9 cellular contexts compared by ENCODE assay signal in the genomic region with DNA sequence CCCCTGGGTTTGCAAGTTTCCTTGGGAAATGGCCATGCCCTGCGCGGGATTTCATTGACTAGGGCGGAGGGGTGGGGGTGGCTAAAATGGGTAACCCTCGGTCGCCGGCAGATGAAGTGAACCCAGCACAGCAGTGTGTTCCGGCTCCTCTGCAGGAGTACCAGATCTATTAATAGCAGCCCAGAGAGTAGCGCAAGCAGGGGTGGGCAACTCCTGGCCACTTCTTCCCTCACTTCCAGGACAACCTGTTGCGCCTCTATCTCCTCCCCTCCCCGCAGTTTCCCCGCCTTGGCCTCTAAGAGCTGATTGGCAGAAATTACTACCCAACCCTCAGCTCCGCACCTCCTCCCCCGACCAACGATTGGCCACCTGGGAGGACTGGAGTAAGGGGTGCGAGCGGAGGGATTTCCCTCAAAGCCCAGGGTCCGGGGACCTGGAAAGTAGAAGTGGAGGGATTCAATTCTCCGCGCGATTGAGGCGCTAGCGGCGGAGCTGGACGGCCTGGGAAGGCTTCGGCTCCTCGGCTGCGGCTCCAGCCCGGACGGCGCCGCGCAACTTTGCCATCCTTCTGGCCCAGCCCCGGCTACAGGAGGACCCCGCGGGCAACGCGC. TPM values are rescaled to one million over a fixed set of nuclear protein-coding genes. Genes with fewer than 3 reads are reported as not detected.
A peak's percentile ranks its signal among the peaks of the same experiment; 100 is the strongest.
DNase-seq lines count a peak whose midpoint lies in the region; ATAC-seq and TF ChIP-seq lines count a peak whose summit lies in the region.
"Had no signal": no experiment of that assay in that cellular context is flagged by ENCODE, and none has a peak within 500 bp of the region (broad histone marks: within the 10 kb centered on the region; RNA-seq: fewer than 3 reads in every experiment).

A gene with protein sequence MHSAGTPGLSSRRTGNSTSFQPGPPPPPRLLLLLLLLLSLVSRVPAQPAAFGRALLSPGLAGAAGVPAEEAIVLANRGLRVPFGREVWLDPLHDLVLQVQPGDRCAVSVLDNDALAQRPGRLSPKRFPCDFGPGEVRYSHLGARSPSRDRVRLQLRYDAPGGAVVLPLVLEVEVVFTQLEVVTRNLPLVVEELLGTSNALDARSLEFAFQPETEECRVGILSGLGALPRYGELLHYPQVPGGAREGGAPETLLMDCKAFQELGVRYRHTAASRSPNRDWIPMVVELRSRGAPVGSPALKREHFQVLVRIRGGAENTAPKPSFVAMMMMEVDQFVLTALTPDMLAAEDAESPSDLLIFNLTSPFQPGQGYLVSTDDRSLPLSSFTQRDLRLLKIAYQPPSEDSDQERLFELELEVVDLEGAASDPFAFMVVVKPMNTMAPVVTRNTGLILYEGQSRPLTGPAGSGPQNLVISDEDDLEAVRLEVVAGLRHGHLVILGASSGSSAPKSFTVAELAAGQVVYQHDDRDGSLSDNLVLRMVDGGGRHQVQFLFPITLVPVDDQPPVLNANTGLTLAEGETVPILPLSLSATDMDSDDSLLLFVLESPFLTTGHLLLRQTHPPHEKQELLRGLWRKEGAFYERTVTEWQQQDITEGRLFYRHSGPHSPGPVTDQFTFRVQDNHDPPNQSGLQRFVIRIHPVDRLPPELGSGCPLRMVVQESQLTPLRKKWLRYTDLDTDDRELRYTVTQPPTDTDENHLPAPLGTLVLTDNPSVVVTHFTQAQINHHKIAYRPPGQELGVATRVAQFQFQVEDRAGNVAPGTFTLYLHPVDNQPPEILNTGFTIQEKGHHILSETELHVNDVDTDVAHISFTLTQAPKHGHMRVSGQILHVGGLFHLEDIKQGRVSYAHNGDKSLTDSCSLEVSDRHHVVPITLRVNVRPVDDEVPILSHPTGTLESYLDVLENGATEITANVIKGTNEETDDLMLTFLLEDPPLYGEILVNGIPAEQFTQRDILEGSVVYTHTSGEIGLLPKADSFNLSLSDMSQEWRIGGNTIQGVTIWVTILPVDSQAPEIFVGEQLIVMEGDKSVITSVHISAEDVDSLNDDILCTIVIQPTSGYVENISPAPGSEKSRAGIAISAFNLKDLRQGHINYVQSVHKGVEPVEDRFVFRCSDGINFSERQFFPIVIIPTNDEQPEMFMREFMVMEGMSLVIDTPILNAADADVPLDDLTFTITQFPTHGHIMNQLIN (N-terminal part only) (plus strand): TSS at position 443 of the 611 bp plus-strand sequence. CDS start 268 bp downstream, outside the sequence.

- H3K27ac ChIP-seq in Panc1 (ENCODE audit: low read length) (no peak within 1 kb of the TSS), neural cell (ENCODE audit: low read length) (no peak within 1 kb of the TSS)
- H3K27ac ChIP-seq in CD8-positive, alpha-beta memory T cell (ENCODE audit: low read depth, low read length): no peak within 1 kb of the TSS

- H3K36me3 ChIP-seq in Panc1 (ENCODE audit: control insufficient read depth, insufficient read depth, low read length) (no peaks in the 10 kb centered on the region), neural cell (ENCODE audit: insufficient read depth, low read length) (no peaks in the 10 kb centered on the region)
- no peaks in the 10 kb centered on the region for H3K36me3 ChIP-seq in CD8-positive, alpha-beta memory T cell (ENCODE audit: insufficient read depth, low read length)

- no peak for ATAC-seq in activated naive CD8-positive, alpha-beta T cell treated with anti-CD3 and anti-CD28 coated beads, Interleukin-2, amount 50 U/mL, for 24 hours
- peak; percentile 91 for ATAC-seq in Panc1

- no peaks in the 10 kb centered on the region; the same call in 1 of the 2 replicates for H3K4me1 ChIP-seq in Panc1 (ENCODE audit: control insufficient read depth, insufficient read depth, low read length)
- H3K4me1 ChIP-seq in CD8-positive, alpha-beta memory T cell (ENCODE audit: insufficient read depth, low read length): no peaks in the 10 kb centered on the region

- no peaks in the 10 kb centered on the region for H4K20me1 ChIP-seq in neural cell (ENCODE audit: insufficient read depth)

- CTCF ChIA-PET in Panc1 (lab: Charles Lee): interaction anchor here (0.6 kb wide), 1 partner anchor 232 kb away, joined by 4 read pairs; no protein-coding TSS in a partner anchor
- CTCF ChIA-PET in CD8-positive, alpha-beta memory T cell (lab: Charles Lee): no interaction called here

- TF ChIP-seq RAD21 in neural cell (conservative IDR thresholded peaks at IDR 0.05): no peak

- H3K27me3 ChIP-seq in Panc1 (ENCODE audit: control insufficient read depth, insufficient read depth, low read length): peaks cover 7% of the 10 kb centered on the region; the same call in 1 of the 2 replicates
- H3K27me3 ChIP-seq in neural cell (ENCODE audit: insufficient read depth, low read depth, low read length): peaks cover 30% of the 10 kb centered on the region
- H3K27me3 ChIP-seq in CD8-positive, alpha-beta memory T cell (ENCODE audit: insufficient read depth, low read length, poor library complexity, severe bottlenecking): no peaks in the 10 kb centered on the region

- POLR2A ChIA-PET in Panc1 (lab: Charles Lee): no interaction called here
- POLR2A ChIA-PET in CD8-positive, alpha-beta memory T cell (lab: Charles Lee): no interaction called here

- TF ChIP-seq CTCF in Panc1 (IDR thresholded peaks at IDR 0.05) (no peak), fibroblast of the aortic adventitia (IDR thresholded peaks at IDR 0.05; ENCODE audit: insufficient read depth, low read length) (no peak), neural cell (IDR thresholded peaks at IDR 0.05; ENCODE audit: poor library complexity, severe bottlenecking) (no peak)

- H3K9me2 ChIP-seq in neural cell (ENCODE audit: insufficient read depth, low read length): no peaks in the 10 kb centered on the region

- H3K4me2 ChIP-seq in neural cell (ENCODE audit: low read length): peak within 1 kb of the TSS; percentile 88

- H3K27me3 Mint-ChIP-seq in activated naive CD8-positive, alpha-beta T cell treated with anti-CD3 and anti-CD28 coated beads for 36 hours: peaks cover 33% of the 10 kb centered on the region
- H3K27me3 Mint-ChIP-seq in activated naive CD8-positive, alpha-beta T cell treated with anti-CD3 and anti-CD28 coated beads, Interleukin-2, amount 50 U/mL, for 24 hours: peaks cover 24% of the 10 kb centered on the region
- peaks cover 9 to 19% of the 10 kb centered on the region in 2 donors for H3K27me3 Mint-ChIP-seq in CD8-positive, alpha-beta memory T cell

- no peak within 1 kb of the TSS for H3K27ac Mint-ChIP-seq in activated naive CD8-positive, alpha-beta T cell treated with anti-CD3 and anti-CD28 coated beads for 36 hours
- no peak within 1 kb of the TSS for H3K27ac Mint-ChIP-seq in activated naive CD8-positive, alpha-beta T cell treated with anti-CD3 and anti-CD28 coated beads, Interleukin-2, amount 50 U/mL, for 24 hours
- H3K27ac Mint-ChIP-seq in CD8-positive, alpha-beta memory T cell: no peak within 1 kb of the TSS
- H3K27ac Mint-ChIP-seq: CD4-positive, CD25-positive, alpha-beta regulatory T cell had no signal

- H3K9me3 ChIP-seq in Panc1 (ENCODE audit: control insufficient read depth, insufficient read depth, low read depth, low read length) (no peaks in the 10 kb centered on the region), neural cell (ENCODE audit: low read length) (no peaks in the 10 kb centered on the region)
- H3K9me3 ChIP-seq in CD8-positive, alpha-beta memory T cell (ENCODE audit: low read length): no peaks in the 10 kb centered on the region

- no peaks in the 10 kb centered on the region for H3K79me2 ChIP-seq in neural cell (replicated peaks; ENCODE audit: insufficient read depth, low read length)

- H3K9ac ChIP-seq in neural cell (ENCODE audit: low read length): peak within 1 kb of the TSS; percentile 29

- DNase-seq in activated naive CD8-positive, alpha-beta T cell treated with anti-CD3 and anti-CD28 coated beads for 36 hours: no peak
- DNase-seq in activated naive CD8-positive, alpha-beta T cell treated with anti-CD3 and anti-CD28 coated beads, Interleukin-2, amount 50 U/mL, for 24 hours: no peak
- DNase-seq in Panc1 (ENCODE audit: low read depth, low spot score): no peak
- no peak for DNase-seq in fibroblast of the aortic adventitia (ENCODE audit: low read depth)
- DNase-seq in CD8-positive, alpha-beta memory T cell: no peak
- no peak for DNase-seq in OCI-M1 (lab: John Stamatoyannopoulos, UW)
- no peak for DNase-seq in posterior vena cava (ENCODE audit: low spot score)
- DNase-seq: CD4-positive, CD25-positive, alpha-beta regulatory T cell had no signal

- H3K9me3 Mint-ChIP-seq in activated naive CD8-positive, alpha-beta T cell treated with anti-CD3 and anti-CD28 coated beads for 36 hours: no peaks in the 10 kb centered on the region
- no peaks in the 10 kb centered on the region for H3K9me3 Mint-ChIP-seq in activated naive CD8-positive, alpha-beta T cell treated with anti-CD3 and anti-CD28 coated beads, Interleukin-2, amount 50 U/mL, for 24 hours
- no peaks in the 10 kb centered on the region for H3K9me3 Mint-ChIP-seq in CD8-positive, alpha-beta memory T cell

- H3K4me3 ChIP-seq in Panc1 (ENCODE audit: low read depth in 2 of 2, low read length in 2 of 2) (peak within 1 kb of the TSS; percentile 33 to 49), fibroblast of the aortic adventitia (ENCODE audit: low read depth, low read length) (peak within 1 kb of the TSS; percentile 9), neural cell (ENCODE audit: low read length) (peak within 1 kb of the TSS; percentile 76)
- H3K4me3 ChIP-seq in CD8-positive, alpha-beta memory T cell (ENCODE audit: low read length): no peak within 1 kb of the TSS

- TF ChIP-seq EP300 in neural cell (conservative IDR thresholded peaks at IDR 0.05; ENCODE audit: poor library complexity, severe bottlenecking): no peak

- BruUV-seq in Panc1 (replicated peaks; lab: Mats Ljungman, UMichigan): no TSS peak

- H2AFZ ChIP-seq in neural cell (ENCODE audit: low read depth, low read length): no peak within 1 kb of the TSS

- H3K36me3 Mint-ChIP-seq in activated naive CD8-positive, alpha-beta T cell treated with anti-CD3 and anti-CD28 coated beads for 36 hours: no peaks in the 10 kb centered on the region
- H3K36me3 Mint-ChIP-seq in activated naive CD8-positive, alpha-beta T cell treated with anti-CD3 and anti-CD28 coated beads, Interleukin-2, amount 50 U/mL, for 24 hours (ENCODE audit: low read depth): no peaks in the 10 kb centered on the region
- H3K36me3 Mint-ChIP-seq in CD8-positive, alpha-beta memory T cell: no peaks in the 10 kb centered on the region
- H3K36me3 Mint-ChIP-seq: CD4-positive, CD25-positive, alpha-beta regulatory T cell had no signal

- peak within 1 kb of the TSS; percentile 19 for H3K4me3 Mint-ChIP-seq in activated naive CD8-positive, alpha-beta T cell treated with anti-CD3 and anti-CD28 coated beads for 36 hours
- H3K4me3 Mint-ChIP-seq in activated naive CD8-positive, alpha-beta T cell treated with anti-CD3 and anti-CD28 coated beads, Interleukin-2, amount 50 U/mL, for 24 hours: no peak within 1 kb of the TSS
- no peak within 1 kb of the TSS for H3K4me3 Mint-ChIP-seq in CD8-positive, alpha-beta memory T cell

- no peaks in the 10 kb centered on the region for H3F3A ChIP-seq in neural cell (ENCODE audit: insufficient read depth, low read length, poor library complexity, severe bottlenecking)

- H3K4me1 Mint-ChIP-seq in activated naive CD8-positive, alpha-beta T cell treated with anti-CD3 and anti-CD28 coated beads for 36 hours: peaks cover 8% of the 10 kb centered on the region
- no peaks in the 10 kb centered on the region for H3K4me1 Mint-ChIP-seq in activated naive CD8-positive, alpha-beta T cell treated with anti-CD3 and anti-CD28 coated beads, Interleukin-2, amount 50 U/mL, for 24 hours
- peaks cover 0 to 7% (median 6%) of the 10 kb centered on the region in 3 donors for H3K4me1 Mint-ChIP-seq in CD8-positive, alpha-beta memory T cell

- intact Hi-C loops in Panc1 (cut with micrococcal nuclease; ENCODE audit: unreplicated experiment): loop anchor here (2.0 to 10.0 kb wide), 2 partner anchors 78 to 228 kb away; no protein-coding TSS in a partner anchor
- intact Hi-C loops in posterior vena cava (cut with DNase I): no loop called here

- in situ Hi-C loops in Panc1 (cut with HindIII; ENCODE audit: low pct_unique_long_range_greater_than_20kb, low sequenced_read_pairs): no loop called here

RNA-seq across cellular contexts. Expression of the gene that starts here (rescaled TPM):
- total RNA-seq in activated naive CD8-positive, alpha-beta T cell treated with anti-CD3 and anti-CD28 coated beads for 36 hours: not detected
- total RNA-seq in Panc1 (2021; ENCODE audit: unreplicated experiment): 0.15 TPM
- polyA plus RNA-seq in Panc1 (2012; ENCODE audit: insufficient read length): 0.01 TPM
- not detected in 2 replicates for total RNA-seq in fibroblast of the aortic adventitia (ENCODE audit: low replicate concordance)
- 0.19 and 0.26 TPM in 2 replicates for polyA plus RNA-seq in neural cell
- 1.2 and 1.7 TPM in 2 replicates for polyA minus RNA-seq in neural cell
- total RNA-seq in CD8-positive, alpha-beta memory T cell: not detected
- not detected for polyA plus RNA-seq in CD8-positive, alpha-beta memory T cell
- total RNA-seq in posterior vena cava: under 1 TPM; under 0.01 to 0.09 TPM
- total RNA-seq: CD4-positive, CD25-positive, alpha-beta regulatory T cell had no signal
- polyA plus RNA-seq: CD4-positive, CD25-positive, alpha-beta regulatory T cell had no signal

Comparison
In these comparisons a context has a peak if more than half of its experiments do, and no peak if none do; other contexts are left out.
1. Peak in ATAC-seq and H3K4me3 ChIP-seq in Panc1; RNA of the gene not detected or under 1 TPM.